ENCODE assay signal across 19 cellular contexts in genomic region chr3:32640939-32641725, GRCh38. TPM values are rescaled to one million over a fixed set of nuclear protein-coding genes. Genes with fewer than 3 reads are reported as not detected.
A peak's percentile ranks its signal among the peaks of the same experiment; 100 is the strongest.
DNase-seq lines count a peak whose midpoint lies in the region; ATAC-seq, FAIRE-seq and TF ChIP-seq lines count a peak whose summit lies in the region.
"Had no signal": no experiment of that assay in that cellular context is flagged by ENCODE, and none has a peak within 500 bp of the region (broad histone marks: within the 10 kb centered on the region; RNA-seq: fewer than 3 reads in every experiment).

No MANE protein-coding gene starts in this region.

- H3K4me1 Mint-ChIP-seq in activated CD8-positive, alpha-beta memory T cell treated with anti-CD3 and anti-CD28 coated beads, Interleukin-2, amount 10 ng/mL, durations not matched to agents 7 days and 5 days = no peaks in the 10 kb centered on the region
- no peaks in the 10 kb centered on the region for H3K4me1 Mint-ChIP-seq in stimulated activated naive CD8-positive, alpha-beta T cell treated with anti-CD3 and anti-CD28 coated beads, Interleukin-15, amount 100 ng/mL, for 72 hours

- H3K27ac ChIP-seq in HEK293 (ENCODE audit: extremely low read depth, low read depth, low read length) (no peak overlapping the region), left lung (no peak overlapping the region), small intestine (ENCODE audit: low read depth in 1 of 2, low read length in 1 of 2) (no peak overlapping the region)
- H3K27ac ChIP-seq: A549, breast epithelium, WERI-Rb-1 had no signal

- POLR2A ChIA-PET in HEK293 (lab: Yijun Ruan, JAX) = no interaction called here

- 75 to 83% (median 79%) methylated on average over 7 of the region's 7 CpGs for WGBS in small intestine, 3 donors

- H3K36me3 ChIP-seq in HEK293 (ENCODE audit: control insufficient read depth in 2 of 2, insufficient read depth in 1 of 2, low read length in 2 of 2) (no peaks in the 10 kb centered on the region), left lung (no peaks in the 10 kb centered on the region), small intestine (ENCODE audit: control insufficient read depth in 2 of 2, insufficient read depth in 2 of 2, low read length in 2 of 2) (no peaks in the 10 kb centered on the region)
- H3K36me3 ChIP-seq: breast epithelium, WERI-Rb-1 had no signal

- intact Hi-C loops in left lung (cut with DNase I) = no loop called here

- CTCF ChIA-PET in HEK293 (lab: Yijun Ruan, JAX) = no interaction called here
- CTCF ChIA-PET in activated CD8-positive, alpha-beta memory T cell treated with anti-CD3 and anti-CD28 coated beads, Interleukin-2, amount 10 ng/mL, durations not matched to agents 7 days and 5 days (lab: Charles Lee) = no interaction called here

- H3K27me3 ChIP-seq in left lung = no peaks in the 10 kb centered on the region
- no peaks in the 10 kb centered on the region for H3K27me3 ChIP-seq in small intestine (ENCODE audit: control insufficient read depth in 2 of 2, insufficient read depth in 2 of 2, low read length in 2 of 2)
- H3K27me3 ChIP-seq: breast epithelium had no signal

- no peak overlapping the region for H3K27ac Mint-ChIP-seq in activated CD8-positive, alpha-beta memory T cell treated with anti-CD3 and anti-CD28 coated beads, Interleukin-2, amount 10 ng/mL, durations not matched to agents 7 days and 5 days
- peak overlapping the region in 1 of 2 donors; percentile 81 for H3K27ac Mint-ChIP-seq in stimulated activated naive CD8-positive, alpha-beta T cell treated with anti-CD3 and anti-CD28 coated beads, Interleukin-15, amount 100 ng/mL, for 72 hours
- H3K27ac Mint-ChIP-seq: activated CD8-positive, alpha-beta T cell treated with anti-CD3 and anti-CD28 coated beads for 36 hours; activated T-cell treated with anti-CD3 and anti-CD28 coated beads, Interleukin-2, amount 50 U/mL, for 72 hours; natural killer cell treated with Interleukin-12 subunit alpha and Interleukin-12 subunit beta and Interleukin-15 and Interleukin-18, amount 100 ng/mL, for 72 hours; stimulated activated naive CD8-positive, alpha-beta T cell treated with anti-CD3 and anti-CD28 coated beads, Interleukin-15, Interleukin-2, amounts not matched to agents 100 ng/mL and 50 ng/mL, for 24 hours; T-helper 1 cell treated with Interleukin-12 subunit alpha and Interleukin-12 subunit beta and Interleukin-4 antibody, amounts not matched to agents 30 μg/mL and 1 μg/mL, for 36 hours had no signal

- FAIRE-seq in small intestine (lab: Jason Lieb, UNC) = no peak
- FAIRE-seq: A549, GM12878 had no signal

- no peaks in the 10 kb centered on the region for H3K9me3 ChIP-seq in HEK293 (ENCODE audit: control insufficient read depth, insufficient read depth, low read depth, low read length)
- no peaks in the 10 kb centered on the region for H3K9me3 ChIP-seq in left lung
- H3K9me3 ChIP-seq in small intestine (ENCODE audit: control insufficient read depth, low read depth) = no peaks in the 10 kb centered on the region
- H3K9me3 ChIP-seq: A549, breast epithelium had no signal

- no peak overlapping the region for H3K4me3 Mint-ChIP-seq in activated CD8-positive, alpha-beta memory T cell treated with anti-CD3 and anti-CD28 coated beads, Interleukin-2, amount 10 ng/mL, durations not matched to agents 7 days and 5 days
- H3K4me3 Mint-ChIP-seq in stimulated activated naive CD8-positive, alpha-beta T cell treated with anti-CD3 and anti-CD28 coated beads, Interleukin-15, amount 100 ng/mL, for 72 hours = no peak overlapping the region
- H3K4me3 Mint-ChIP-seq: activated CD8-positive, alpha-beta T cell treated with anti-CD3 and anti-CD28 coated beads for 36 hours; activated T-cell treated with anti-CD3 and anti-CD28 coated beads, Interleukin-2, amount 50 U/mL, for 72 hours; natural killer cell treated with Interleukin-12 subunit alpha and Interleukin-12 subunit beta and Interleukin-15 and Interleukin-18, amount 100 ng/mL, for 72 hours; stimulated activated naive CD8-positive, alpha-beta T cell treated with anti-CD3 and anti-CD28 coated beads, Interleukin-15, Interleukin-2, amounts not matched to agents 100 ng/mL and 50 ng/mL, for 24 hours; T-helper 1 cell treated with Interleukin-12 subunit alpha and Interleukin-12 subunit beta and Interleukin-4 antibody, amounts not matched to agents 30 μg/mL and 1 μg/mL, for 36 hours had no signal

- peak; percentile 80 for ATAC-seq in left lung
- no peak for ATAC-seq in activated CD8-positive, alpha-beta memory T cell treated with anti-CD3 and anti-CD28 coated beads, Interleukin-2, amount 10 ng/mL, durations not matched to agents 7 days and 5 days
- no peak for ATAC-seq in stimulated activated naive CD8-positive, alpha-beta T cell treated with anti-CD3 and anti-CD28 coated beads, Interleukin-15, amount 100 ng/mL, for 72 hours
- ATAC-seq: A549; activated CD8-positive, alpha-beta T cell treated with anti-CD3 and anti-CD28 coated beads for 36 hours; activated T-cell treated with anti-CD3 and anti-CD28 coated beads, Interleukin-2, amount 50 U/mL, for 72 hours; GM12878; natural killer cell treated with Interleukin-12 subunit alpha and Interleukin-12 subunit beta and Interleukin-15 and Interleukin-18, amount 100 ng/mL, for 72 hours had no signal

- TF ChIP-seq CTCF in HEK293 (tag by site-specific recombination; IDR thresholded peaks at IDR 0.05) (no peak), left lung (IDR thresholded peaks at IDR 0.05) (no peak)

- H3K4me3 ChIP-seq in HEK293 (ENCODE audit: low read depth, low read length) (no peak overlapping the region), left lung (no peak overlapping the region), small intestine (ENCODE audit: low read depth in 1 of 2, low read length in 2 of 2) (no peak overlapping the region)
- H3K4me3 ChIP-seq: A549, breast epithelium, GM12878 had no signal

- H3K4me1 ChIP-seq in HEK293 (ENCODE audit: control insufficient read depth, insufficient read depth, low read length) = no peaks in the 10 kb centered on the region
- H3K4me1 ChIP-seq in left lung = no peaks in the 10 kb centered on the region
- H3K4me1 ChIP-seq in small intestine (ENCODE audit: control insufficient read depth in 2 of 2, insufficient read depth in 1 of 2, low read depth in 1 of 2, low read length in 1 of 2) = no peaks in the 10 kb centered on the region
- H3K4me1 ChIP-seq: A549, breast epithelium had no signal

- DNase-seq in AG08395 (ENCODE audit: low spot score) (peak; percentile 46), fibroblast of gingiva (ENCODE audit: low read depth) (peak; percentile 76), left lung (no peak), small intestine (no peak), GM03348 (ENCODE audit: low spot score) (no peak)
- DNase-seq in activated CD8-positive, alpha-beta memory T cell treated with anti-CD3 and anti-CD28 coated beads, Interleukin-2, amount 10 ng/mL, durations not matched to agents 7 days and 5 days = no peak
- DNase-seq in stimulated activated naive CD8-positive, alpha-beta T cell treated with anti-CD3 and anti-CD28 coated beads, Interleukin-15, amount 100 ng/mL, for 72 hours = no peak
- DNase-seq: activated CD8-positive, alpha-beta T cell treated with anti-CD3 and anti-CD28 coated beads for 36 hours; activated T-cell treated with anti-CD3 and anti-CD28 coated beads, Interleukin-2, amount 50 U/mL, for 72 hours; NCI-H2029; SHP77 treated with DMSO at 0.1 percent for 48 hours; WERI-Rb-1 had no signal

- H3K9me3 Mint-ChIP-seq in activated CD8-positive, alpha-beta memory T cell treated with anti-CD3 and anti-CD28 coated beads, Interleukin-2, amount 10 ng/mL, durations not matched to agents 7 days and 5 days (ENCODE audit: low read depth) = no peaks in the 10 kb centered on the region
- no peaks in the 10 kb centered on the region for H3K9me3 Mint-ChIP-seq in stimulated activated naive CD8-positive, alpha-beta T cell treated with anti-CD3 and anti-CD28 coated beads, Interleukin-15, amount 100 ng/mL, for 72 hours
- H3K9me3 Mint-ChIP-seq: activated CD8-positive, alpha-beta T cell treated with anti-CD3 and anti-CD28 coated beads for 36 hours; activated T-cell treated with anti-CD3 and anti-CD28 coated beads, Interleukin-2, amount 50 U/mL, for 72 hours; natural killer cell treated with Interleukin-12 subunit alpha and Interleukin-12 subunit beta and Interleukin-15 and Interleukin-18, amount 100 ng/mL, for 72 hours; stimulated activated naive CD8-positive, alpha-beta T cell treated with anti-CD3 and anti-CD28 coated beads, Interleukin-15, Interleukin-2, amounts not matched to agents 100 ng/mL and 50 ng/mL, for 24 hours; T-helper 1 cell treated with Interleukin-12 subunit alpha and Interleukin-12 subunit beta and Interleukin-4 antibody, amounts not matched to agents 30 μg/mL and 1 μg/mL, for 36 hours had no signal

- H3K36me3 Mint-ChIP-seq in activated CD8-positive, alpha-beta memory T cell treated with anti-CD3 and anti-CD28 coated beads, Interleukin-2, amount 10 ng/mL, durations not matched to agents 7 days and 5 days = no peaks in the 10 kb centered on the region
- H3K36me3 Mint-ChIP-seq: natural killer cell treated with Interleukin-12 subunit alpha and Interleukin-12 subunit beta and Interleukin-15 and Interleukin-18, amount 100 ng/mL, for 72 hours had no signal

- peaks cover 22% of the 10 kb centered on the region for H3K27me3 Mint-ChIP-seq in activated CD8-positive, alpha-beta memory T cell treated with anti-CD3 and anti-CD28 coated beads, Interleukin-2, amount 10 ng/mL, durations not matched to agents 7 days and 5 days
- H3K27me3 Mint-ChIP-seq in stimulated activated naive CD8-positive, alpha-beta T cell treated with anti-CD3 and anti-CD28 coated beads, Interleukin-15, amount 100 ng/mL, for 72 hours = peaks cover 27% of the 10 kb centered on the region

TF ChIP-seq in HEK293, 187 proteins besides CTCF, POLR2A, EP300 and RAD21 (continues in another document):
- no peak for TF ChIP-seq ZSCAN4 (tag by site-specific recombination; IDR thresholded peaks at IDR 0.05)
- 0 out of 2 replicates have a peak, but pooled peaks have one; percentile 35 for TF ChIP-seq ZIC2 (tag by site-specific recombination; IDR thresholded peaks at IDR 0.05)

RNA-seq across cellular contexts. Expression of gene CNOT10, which starts 43.9 kb away (rescaled TPM):
- 10 to 100 TPM; 27.8 to 37.1 TPM for total RNA-seq in left lung
- polyA plus RNA-seq in small intestine = 10 to 100 TPM; 12.7 to 17.5 (median 13.9) TPM
- total RNA-seq in activated CD8-positive, alpha-beta memory T cell treated with anti-CD3 and anti-CD28 coated beads, Interleukin-2, amount 10 ng/mL, durations not matched to agents 7 days and 5 days = 10 to 100 TPM; 52.8 to 55.4 TPM

Comparison
In these comparisons a context has a peak if more than half of its experiments do, and no peak if none do; other contexts are left out.
1. DNase-seq: peak in AG08395 (single experiment) and fibroblast of gingiva (single experiment); none in left lung (0 of 2), small intestine (single experiment), GM03348 (single experiment), activated CD8-positive, alpha-beta memory T cell treated with anti-CD3 and anti-CD28 coated beads, Interleukin-2, amount 10 ng/mL, durations not matched to agents 7 days and 5 days (single experiment) and stimulated activated naive CD8-positive, alpha-beta T cell treated with anti-CD3 and anti-CD28 coated beads, Interleukin-15, amount 100 ng/mL, for 72 hours (0 of 2).